10 cellular contexts compared by ENCODE assay signal in the genomic region with DNA sequence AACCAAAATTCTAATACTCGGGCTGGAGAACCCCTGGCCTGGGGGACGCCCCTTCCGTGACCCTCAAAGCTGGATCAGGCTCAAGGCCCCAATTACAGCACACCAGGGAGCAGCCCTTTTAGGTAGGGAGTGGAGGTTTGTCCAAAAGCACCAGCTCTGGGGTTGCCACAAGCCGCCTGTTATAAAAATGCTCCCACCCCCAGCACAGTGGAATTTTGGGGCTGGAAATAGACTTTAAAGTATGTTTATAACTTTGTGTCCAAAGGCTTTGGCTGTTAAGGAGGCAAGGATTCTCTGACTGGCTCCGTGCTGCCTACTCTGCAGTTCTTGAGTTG. TPM values are rescaled to one million over a fixed set of nuclear protein-coding genes. Genes with fewer than 3 reads are reported as not detected.
DNase-seq lines count a peak whose midpoint lies in the region; ATAC-seq, FAIRE-seq and TF ChIP-seq lines count a peak whose summit lies in the region.
"Had no signal": no experiment of that assay in that cellular context is flagged by ENCODE, and none has a peak within 500 bp of the region (broad histone marks: within the 10 kb centered on the region; RNA-seq: fewer than 3 reads in every experiment).

No MANE protein-coding gene starts in this region.

- POLR2A ChIA-PET in PC-9 (lab: Charles Lee; ENCODE audit: unreplicated experiment): no interaction called here
- POLR2A ChIA-PET in endothelial cell of umbilical vein (lab: Charles Lee): no interaction called here

- no peaks in the 10 kb centered on the region for H3K9me1 ChIP-seq in endothelial cell of umbilical vein (replicated peaks; ENCODE audit: control insufficient read depth, extremely low read depth, insufficient read depth, low read length)

- H3K27ac ChIP-seq in PC-9 (no peak overlapping the region), endothelial cell of umbilical vein (ENCODE audit: insufficient read depth, low read depth, low read length) (no peak overlapping the region)

- H3K79me2 ChIP-seq in PC-9 (ENCODE audit: low read depth) (no peaks in the 10 kb centered on the region), endothelial cell of umbilical vein (ENCODE audit: control insufficient read depth, insufficient read depth, low read length) (no peaks in the 10 kb centered on the region)

- no peaks in the 10 kb centered on the region for H3K9me2 ChIP-seq in PC-9 (ENCODE audit: insufficient read depth)

- H3F3A ChIP-seq in PC-9 (ENCODE audit: insufficient read depth, low read depth): peaks cover 21% of the 10 kb centered on the region; the same call in 1 of the 2 replicates

- DNase-seq in GM10266 (ENCODE audit: extremely low spot score): no peak
- DNase-seq in PC-9: no peak
- no peak for DNase-seq in endothelial cell of umbilical vein (ENCODE audit: low read depth, low spot score)
- no peak for DNase-seq in progenitor cell of endocrine pancreas (ENCODE audit: low spot score, unreplicated experiment)
- no peak for DNase-seq in NCI-H774 (lab: John Stamatoyannopoulos, UW)
- DNase-seq in COLO668 (lab: John Stamatoyannopoulos, UW; ENCODE audit: unreplicated experiment): no peak

- H3K9ac ChIP-seq in endothelial cell of umbilical vein (replicated peaks; ENCODE audit: extremely low read depth, insufficient read depth, low read length): no peak overlapping the region

- ATAC-seq in GM18870 (IDR thresholded peaks at IDR 0.05; ENCODE audit: unreplicated experiment) (no peak), GM21717 (IDR thresholded peaks at IDR 0.05; ENCODE audit: unreplicated experiment) (no peak)

- H4K20me1 ChIP-seq in PC-9 (ENCODE audit: insufficient read depth) (no peaks in the 10 kb centered on the region), endothelial cell of umbilical vein (replicated peaks; ENCODE audit: control insufficient read depth, extremely low read depth, insufficient read depth, low read length) (no peaks in the 10 kb centered on the region)

- BruUV-seq in PC-9 (replicated peaks; lab: Mats Ljungman, UMichigan) (no TSS peak), endothelial cell of umbilical vein (replicated peaks; lab: Mats Ljungman, UMichigan) (no TSS peak)

- peak overlapping the region; percentile 96 for H3K27ac Mint-ChIP-seq in progenitor cell of endocrine pancreas

- H3K4me3 Mint-ChIP-seq in progenitor cell of endocrine pancreas (ENCODE audit: low read depth): peak overlapping the region; percentile 94

- H3K4me1 ChIP-seq in PC-9 (replicated peaks; ENCODE audit: insufficient read depth) (no peaks in the 10 kb centered on the region), endothelial cell of umbilical vein (ENCODE audit: control insufficient read depth, extremely low read depth, insufficient read depth, low read length) (peaks cover 4% of the 10 kb centered on the region)

- H3K36me3 ChIP-seq in PC-9 (ENCODE audit: low read depth) (0 out of 2 replicates have a peak, but pooled peaks cover 7% of the 10 kb centered on the region), endothelial cell of umbilical vein (ENCODE audit: control insufficient read depth in 2 of 2, extremely low read depth in 1 of 2, insufficient read depth in 2 of 2, low read length in 2 of 2) (peaks cover 2 to 26% of the 10 kb centered on the region in 2 experiments)

- H2AFZ ChIP-seq in PC-9 (no peak overlapping the region), endothelial cell of umbilical vein (ENCODE audit: low read depth, low read length) (no peak overlapping the region)

- dilution Hi-C loops in endothelial cell of umbilical vein (cut with MboI; ENCODE audit: extremely low pct_ligation_motif_present, low sequenced_read_pairs): no loop called here

- H3K9me3 ChIP-seq in PC-9 (ENCODE audit: insufficient read depth, low read depth) (no peaks in the 10 kb centered on the region), endothelial cell of umbilical vein (replicated peaks; ENCODE audit: control insufficient read depth, insufficient read depth, low read length) (no peaks in the 10 kb centered on the region)
- H3K9me3 ChIP-seq: body of pancreas had no signal

- peaks cover 3% of the 10 kb centered on the region for H3K36me3 Mint-ChIP-seq in progenitor cell of endocrine pancreas (ENCODE audit: insufficient read depth)

- intact Hi-C loops in PC-9 (cut with micrococcal nuclease; ENCODE audit: unreplicated experiment): loop anchor here (5.0 to 10.0 kb wide), 3 partner anchors 92 to 507 kb away; partner anchors contain the start of gene TMEM161A
- intact Hi-C loops in endothelial cell of umbilical vein (cut with micrococcal nuclease): loop anchor here (1.0 to 5.0 kb wide), 2 partner anchors 92 to 112 kb away; no protein-coding TSS in a partner anchor

- no peaks in the 10 kb centered on the region for H3K27me3 Mint-ChIP-seq in progenitor cell of endocrine pancreas

- peak overlapping the region; percentile 96; the same call in 1 of the 2 replicates for H3K4me3 ChIP-seq in PC-9
- no peak overlapping the region for H3K4me3 ChIP-seq in endothelial cell of umbilical vein (replicated peaks in 1 of 3; ENCODE audit: insufficient read depth in 1 of 3, low read depth in 1 of 3, low read length in 3 of 3)

- H3K4me1 Mint-ChIP-seq in progenitor cell of endocrine pancreas (ENCODE audit: low read depth): peaks cover 10% of the 10 kb centered on the region

- TF ChIP-seq POLR2A in endothelial cell of umbilical vein (IDR thresholded peaks at IDR 0.05; ENCODE audit: low read depth, low read length): no peak

- FAIRE-seq in endothelial cell of umbilical vein (lab: Jason Lieb, UNC): no peak

- CTCF ChIA-PET in PC-9 (lab: Charles Lee) (interaction anchor here (0.7 kb wide), 2 partner anchors 75 to 132 kb away, joined by 3 read pairs; no protein-coding TSS in a partner anchor), endothelial cell of umbilical vein (lab: Charles Lee) (interaction anchor here (3.1 kb wide), 1 partner anchor 112 kb away, joined by 29 read pairs; no protein-coding TSS in a partner anchor)

- no peaks in the 10 kb centered on the region for H3K9me3 Mint-ChIP-seq in progenitor cell of endocrine pancreas (ENCODE audit: low read depth)

- peak overlapping the region; percentile 92 for H3K4me2 ChIP-seq in PC-9
- peak overlapping the region; percentile 41 for H3K4me2 ChIP-seq in endothelial cell of umbilical vein (ENCODE audit: insufficient read depth, low read length)

- TF ChIP-seq CTCF in GM10266 (IDR thresholded peaks at IDR 0.05; ENCODE audit: control insufficient read depth, insufficient read depth, low read depth, missing control alignments) (peak; percentile 15), PC-9 (conservative IDR thresholded peaks at IDR 0.05) (peak; percentile 63; the same call in 1 of the 2 replicates), endothelial cell of umbilical vein (IDR thresholded peaks at IDR 0.05; ENCODE audit: extremely low read depth in 1 of 2, insufficient read depth in 1 of 2, low read depth in 1 of 2, low read length in 2 of 2) (no peak), progenitor cell of endocrine pancreas (IDR thresholded peaks at IDR 0.05; ENCODE audit: unreplicated experiment) (no peak)

- no peaks in the 10 kb centered on the region for H3K27me3 ChIP-seq in PC-9 (ENCODE audit: insufficient read depth, low read depth)
- no peaks in the 10 kb centered on the region for H3K27me3 ChIP-seq in endothelial cell of umbilical vein (ENCODE audit: control insufficient read depth in 2 of 2, insufficient read depth in 2 of 2, low read length in 2 of 2)
- H3K27me3 ChIP-seq: body of pancreas had no signal

RNA-seq across cellular contexts. Expression of gene GMIP, which starts 0.6 kb away (rescaled TPM):
- total RNA-seq in PC-9 (2021): 15.4 and 18.2 TPM in 2 replicates
- 19.8 and 26.0 TPM in 2 replicates for total RNA-seq in endothelial cell of umbilical vein
- 7.8 and 7.9 TPM in 2 replicates for polyA plus RNA-seq in endothelial cell of umbilical vein
- 6.3 and 7.8 TPM in 2 replicates for polyA plus RNA-seq in endothelial cell of umbilical vein (2011; cell fraction: cytosol; rRNA removed)
- 37.0 and 39.7 TPM in 2 replicates for polyA plus RNA-seq in endothelial cell of umbilical vein (2011; cell fraction: nucleus; rRNA removed)
- polyA plus RNA-seq in endothelial cell of umbilical vein (2012): 17.9 and 23.1 TPM in 2 replicates
- polyA minus RNA-seq in endothelial cell of umbilical vein: 11.2 and 15.2 TPM in 2 replicates
- 5.0 TPM for polyA minus RNA-seq in endothelial cell of umbilical vein (2011; cell fraction: cytosol; rRNA and poly(A)+ RNA removed)
- polyA minus RNA-seq in endothelial cell of umbilical vein (2011; cell fraction: nucleus; rRNA and poly(A)+ RNA removed): 8.5 and 13.2 TPM in 2 replicates
- 29.2 and 30.5 TPM in 2 replicates for total RNA-seq in progenitor cell of endocrine pancreas

RNA-seq across cellular contexts. Expression of gene LPAR2, which starts 16.0 kb away (rescaled TPM):
- total RNA-seq in PC-9 (2021) (27.4 and 29.2 TPM in 2 replicates), endothelial cell of umbilical vein (5.0 and 5.1 TPM in 2 replicates), progenitor cell of endocrine pancreas (164 and 170 TPM in 2 replicates)
- polyA plus RNA-seq in endothelial cell of umbilical vein: 4.7 and 6.3 TPM in 2 replicates
- 0.66 and 0.76 TPM in 2 replicates for polyA plus RNA-seq in endothelial cell of umbilical vein (2011; cell fraction: cytosol; rRNA removed)
- polyA plus RNA-seq in endothelial cell of umbilical vein (2011; cell fraction: nucleus; rRNA removed): 26.1 and 34.0 TPM in 2 replicates
- 3.3 and 4.4 TPM in 2 replicates for polyA plus RNA-seq in endothelial cell of umbilical vein (2012)
- 3.2 and 5.9 TPM in 2 replicates for polyA minus RNA-seq in endothelial cell of umbilical vein
- polyA minus RNA-seq in endothelial cell of umbilical vein (2011; cell fraction: cytosol; rRNA and poly(A)+ RNA removed): 0.92 TPM
- 6.1 and 8.5 TPM in 2 replicates for polyA minus RNA-seq in endothelial cell of umbilical vein (2011; cell fraction: nucleus; rRNA and poly(A)+ RNA removed)

RNA-seq across cellular contexts. Expression of gene ATP13A1, which starts 19.5 kb away (rescaled TPM):
- 41.1 and 59.7 TPM in 2 replicates for total RNA-seq in PC-9 (2021)
- total RNA-seq in endothelial cell of umbilical vein: 48.7 and 56.8 TPM in 2 replicates
- 36.9 and 44.9 TPM in 2 replicates for polyA plus RNA-seq in endothelial cell of umbilical vein
- 14.8 and 21.0 TPM in 2 replicates for polyA plus RNA-seq in endothelial cell of umbilical vein (2011; cell fraction: cytosol; rRNA removed)
- polyA plus RNA-seq in endothelial cell of umbilical vein (2011; cell fraction: nucleus; rRNA removed): 158 and 188 TPM in 2 replicates
- 29.9 and 39.5 TPM in 2 replicates for polyA plus RNA-seq in endothelial cell of umbilical vein (2012)
- polyA minus RNA-seq in endothelial cell of umbilical vein: 55.2 and 62.5 TPM in 2 replicates
- 30.3 TPM for polyA minus RNA-seq in endothelial cell of umbilical vein (2011; cell fraction: cytosol; rRNA and poly(A)+ RNA removed)
- polyA minus RNA-seq in endothelial cell of umbilical vein (2011; cell fraction: nucleus; rRNA and poly(A)+ RNA removed): 50.7 and 58.8 TPM in 2 replicates
- total RNA-seq in progenitor cell of endocrine pancreas: 81.1 and 87.1 TPM in 2 replicates

RNA-seq across cellular contexts. Expression of gene ZNF101, which starts 24.6 kb away (rescaled TPM):
- 6.2 and 9.3 TPM in 2 replicates for total RNA-seq in PC-9 (2021)
- 10.6 and 12.8 TPM in 2 replicates for total RNA-seq in endothelial cell of umbilical vein
- polyA plus RNA-seq in endothelial cell of umbilical vein: 2.8 TPM in 2 replicates
- 3.2 and 3.6 TPM in 2 replicates for polyA plus RNA-seq in endothelial cell of umbilical vein (2011; cell fraction: cytosol; rRNA removed)
- 4.0 and 5.0 TPM in 2 replicates for polyA plus RNA-seq in endothelial cell of umbilical vein (2011; cell fraction: nucleus; rRNA removed)
- polyA plus RNA-seq in endothelial cell of umbilical vein (2012): 4.0 and 7.4 TPM in 2 replicates
- polyA minus RNA-seq in endothelial cell of umbilical vein: 3.4 and 6.4 TPM in 2 replicates
- 3.8 TPM for polyA minus RNA-seq in endothelial cell of umbilical vein (2011; cell fraction: cytosol; rRNA and poly(A)+ RNA removed)
- 3.6 and 5.2 TPM in 2 replicates for polyA minus RNA-seq in endothelial cell of umbilical vein (2011; cell fraction: nucleus; rRNA and poly(A)+ RNA removed)
- 15.3 and 15.6 TPM in 2 replicates for total RNA-seq in progenitor cell of endocrine pancreas

RNA-seq across cellular contexts. Expression of gene PBX4, which starts 25.5 kb away (rescaled TPM):
- 5.7 and 7.4 TPM in 2 replicates for total RNA-seq in PC-9 (2021)
- total RNA-seq in endothelial cell of umbilical vein: not detected in 2 replicates
- polyA plus RNA-seq in endothelial cell of umbilical vein: not detected in 2 replicates
- 0.08 TPM in 1 of 2 replicates, not detected in the other for polyA plus RNA-seq in endothelial cell of umbilical vein (2011; cell fraction: cytosol; rRNA removed)
- polyA plus RNA-seq in endothelial cell of umbilical vein (2011; cell fraction: nucleus; rRNA removed): not detected in 2 replicates
- not detected in 2 replicates for polyA plus RNA-seq in endothelial cell of umbilical vein (2012)
- not detected in 2 replicates for polyA minus RNA-seq in endothelial cell of umbilical vein
- polyA minus RNA-seq in endothelial cell of umbilical vein (2011; cell fraction: cytosol; rRNA and poly(A)+ RNA removed): not detected
- polyA minus RNA-seq in endothelial cell of umbilical vein (2011; cell fraction: nucleus; rRNA and poly(A)+ RNA removed): not detected in 2 replicates
- total RNA-seq in progenitor cell of endocrine pancreas: 5.0 and 5.2 TPM in 2 replicates
- total RNA-seq: lung microvascular endothelial cell had no signal

Comparison
In these comparisons a context has a peak if more than half of its experiments do, and no peak if none do; other contexts are left out.
1. CTCF ChIP-seq: peak in GM10266 (single experiment) and PC-9 (single experiment); none in endothelial cell of umbilical vein (0 of 2) and progenitor cell of endocrine pancreas (single experiment).